Comparison of ENCODE assay signal across 1 cellular context in the genomic region with DNA sequence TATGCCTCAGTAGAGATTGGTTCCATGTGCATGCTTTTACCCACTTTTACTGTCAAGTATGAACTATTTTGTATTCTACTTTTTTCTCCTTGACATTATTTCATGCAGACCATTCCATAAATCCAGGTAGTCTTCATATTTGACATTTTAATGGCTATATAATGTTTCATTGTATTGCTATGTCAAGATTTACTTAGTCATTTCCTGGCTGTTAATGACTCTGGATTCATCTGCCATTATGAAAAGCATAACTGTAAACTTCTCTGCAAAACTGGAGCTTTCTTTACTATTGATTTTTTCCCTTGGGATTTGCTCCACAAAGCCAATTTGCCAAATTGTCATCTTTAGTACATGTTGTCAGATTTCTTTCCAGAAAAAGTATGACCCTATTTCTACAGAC.
TF ChIP-seq lines count a peak whose summit lies in the region.

No MANE protein-coding gene starts in this region.

TF ChIP-seq in SK-N-SH, 30 proteins besides CTCF, POLR2A, EP300 and RAD21 (continued from another document):
- TF ChIP-seq, protein P1, sequence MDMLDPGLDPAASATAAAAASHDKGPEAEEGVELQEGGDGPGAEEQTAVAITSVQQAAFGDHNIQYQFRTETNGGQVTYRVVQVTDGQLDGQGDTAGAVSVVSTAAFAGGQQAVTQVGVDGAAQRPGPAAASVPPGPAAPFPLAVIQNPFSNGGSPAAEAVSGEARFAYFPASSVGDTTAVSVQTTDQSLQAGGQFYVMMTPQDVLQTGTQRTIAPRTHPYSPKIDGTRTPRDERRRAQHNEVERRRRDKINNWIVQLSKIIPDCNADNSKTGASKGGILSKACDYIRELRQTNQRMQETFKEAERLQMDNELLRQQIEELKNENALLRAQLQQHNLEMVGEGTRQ (IDR thresholded peaks at IDR 0.05; ENCODE audit: borderline replicate concordance, low read depth, low read length), result no peak
- no peak for TF ChIP-seq GABPA (IDR thresholded peaks at IDR 0.05; ENCODE audit: low read depth)
